Comparison of ENCODE assay signal across 9 cellular contexts in the genomic region with DNA sequence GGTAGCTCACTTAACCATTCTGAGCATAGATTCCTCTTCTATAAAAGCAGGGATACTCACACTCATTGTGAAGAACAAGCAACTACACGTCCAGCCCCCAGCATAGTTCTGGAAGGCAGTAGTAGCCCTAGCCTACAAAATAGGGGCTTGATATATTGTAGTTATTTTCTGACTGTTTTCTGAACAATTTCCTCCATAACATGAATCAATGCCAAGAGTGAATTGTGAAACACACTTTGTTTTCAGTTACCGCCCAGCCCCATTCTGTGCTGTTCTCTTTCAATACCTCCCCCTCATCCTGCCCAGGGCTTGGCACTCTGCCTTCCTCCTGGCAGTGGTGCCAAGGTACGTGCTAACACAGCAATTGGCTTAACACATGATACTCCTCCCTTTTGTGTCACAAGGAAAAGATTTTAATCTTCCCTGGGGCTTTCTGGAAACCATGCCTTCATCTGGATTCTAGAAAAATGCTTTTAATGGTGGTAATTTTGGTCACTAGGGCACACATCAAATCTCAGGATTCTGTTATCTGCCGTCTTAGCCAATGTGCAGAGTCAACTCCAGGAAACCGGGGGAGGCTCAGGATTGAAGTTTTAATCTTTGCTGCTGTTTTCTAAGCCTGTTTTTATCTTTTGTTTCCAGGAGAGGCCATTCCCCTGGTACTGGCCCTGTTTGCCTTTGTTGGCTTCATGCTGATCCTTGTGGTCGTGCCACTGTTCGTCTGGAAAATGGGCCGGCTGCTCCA. TPM values are rescaled to one million over a fixed set of nuclear protein-coding genes. Genes with fewer than 3 reads are reported as not detected.
A peak's percentile ranks its signal among the peaks of the same experiment; 100 is the strongest.
DNase-seq lines count a peak whose midpoint lies in the region; ATAC-seq, FAIRE-seq and TF ChIP-seq lines count a peak whose summit lies in the region.
"Had no signal": no experiment of that assay in that cellular context is flagged by ENCODE, and none has a peak within 500 bp of the region (broad histone marks: within the 10 kb centered on the region; RNA-seq: fewer than 3 reads in every experiment).

No MANE protein-coding gene starts in this region.

- H3K4me3 ChIP-seq in PC-3 (ENCODE audit: low read length) = no peak overlapping the region
- no peak overlapping the region for H3K4me3 ChIP-seq in psoas muscle

- H3K4me2 ChIP-seq in PC-3 (ENCODE audit: low read length) = 0 out of 2 replicates have a peak overlapping the region, but pooled peaks have one; percentile 6

- H3K9ac ChIP-seq in PC-3 (ENCODE audit: low read length) = no peak overlapping the region

- FAIRE-seq in GM12892 (lab: Jason Lieb, UNC) = no peak
- FAIRE-seq: frontal cortex had no signal

- CTCF ChIA-PET in PC-3 (lab: Charles Lee) = no interaction called here

- ATAC-seq in PC-3 = peak; percentile 22
- peak; percentile 69 to 97 (median 80) for ATAC-seq in psoas muscle
- ATAC-seq in HG03045 (IDR thresholded peaks at IDR 0.05; ENCODE audit: unreplicated experiment) = no peak
- no peak for ATAC-seq in GM19455 (IDR thresholded peaks at IDR 0.05; ENCODE audit: unreplicated experiment)

- no peaks in the 10 kb centered on the region for H3K9me3 ChIP-seq in PC-3 (ENCODE audit: low read length)
- H3K9me3 ChIP-seq in psoas muscle = no peaks in the 10 kb centered on the region

- intact Hi-C loops in PC-3 (cut with micrococcal nuclease) = no loop called here
- intact Hi-C loops in psoas muscle (cut with DNase I) = loop anchor here in 1 of 2 donors (10.0 kb wide), 1 partner anchor 130 kb away; the partner anchor contains the start of gene NCK1

- no TSS peak for BruUV-seq in PC-3 (replicated peaks; lab: Mats Ljungman, UMichigan)

- DNase-seq in GM04503 (ENCODE audit: low read depth) (peak; percentile 94), PC-3 (peak; percentile 79), fibroblast of gingiva (ENCODE audit: low read depth) (peak; percentile 98), psoas muscle (peak; percentile 81 to 90), GM12892 (ENCODE audit: insufficient read length) (no peak), HK-2 (ENCODE audit: unreplicated experiment) (no peak)

- no peaks in the 10 kb centered on the region for H3K9me2 ChIP-seq in PC-3 (replicated peaks; ENCODE audit: low read length)

- TF ChIP-seq POLR2A in GM12892 (IDR thresholded peaks at IDR 0.05; ENCODE audit: low read depth, low read length) = no peak

- H3K27me3 ChIP-seq in PC-3 (ENCODE audit: low read length) = no peaks in the 10 kb centered on the region
- H3K27me3 ChIP-seq in psoas muscle (ENCODE audit: insufficient read depth in 3 of 3, low read length in 2 of 3) = no peaks in the 10 kb centered on the region

- peak overlapping the region; percentile 38; the same call in 1 of the 2 replicates for H2AFZ ChIP-seq in PC-3 (ENCODE audit: low read length)

- H3K79me2 ChIP-seq in PC-3 (ENCODE audit: low read length) = no peaks in the 10 kb centered on the region

- no peaks in the 10 kb centered on the region for H3F3A ChIP-seq in PC-3 (ENCODE audit: low read length, unreplicated experiment)

- TF ChIP-seq CTCF in PC-3 (conservative IDR thresholded peaks at IDR 0.05; ENCODE audit: low read depth, low read length) (no peak), psoas muscle (IDR thresholded peaks at IDR 0.05) (no peak)

- H3K36me3 ChIP-seq in PC-3 (ENCODE audit: low read depth, low read length) = no peaks in the 10 kb centered on the region
- H3K36me3 ChIP-seq in psoas muscle (ENCODE audit: insufficient read depth in 1 of 2, low read depth in 1 of 2) = no peaks in the 10 kb centered on the region

- H3K4me1 ChIP-seq in PC-3 (ENCODE audit: insufficient read depth, low read length) (peaks cover 12% of the 10 kb centered on the region), psoas muscle (peaks cover 19% of the 10 kb centered on the region)

- H3K27ac ChIP-seq in PC-3 (ENCODE audit: low read length) = 0 out of 2 replicates have a peak overlapping the region, but pooled peaks have one; percentile 23
- peak overlapping the region; percentile 68 for H3K27ac ChIP-seq in psoas muscle

- WGBS in psoas muscle, 3 donors = 29 to 42% (median 30%) methylated on average over 8 of the region's 8 CpGs

- no peaks in the 10 kb centered on the region for H4K20me1 ChIP-seq in PC-3 (ENCODE audit: low read length)

- POLR2A ChIA-PET in PC-3 (lab: Charles Lee; ENCODE audit: unreplicated experiment) = no interaction called here

RNA-seq across cellular contexts. Expression of gene IL20RB, which starts 37.2 kb away (rescaled TPM):
- total RNA-seq in PC-3 (2014; rRNA removed) (0.73 and 1.2 TPM in 2 replicates), psoas muscle (under 1 TPM in 3 of 4 donors, not detected in 1; 0.56 to 0.71 (median 0.71) TPM)
- 1 to 10 TPM in 1 of 3 donors, under 1 TPM in 2; 0.46 to 1.6 (median 0.66) TPM for polyA plus RNA-seq in psoas muscle
- 0.95 TPM for polyA plus RNA-seq in GM12892 (2012; ENCODE audit: missing spikeins)

Comparison
In these comparisons a context has a peak if more than half of its experiments do, and no peak if none do; other contexts are left out.
1. DNase-seq: peak in GM04503 (single experiment), PC-3 (single experiment), fibroblast of gingiva (single experiment) and psoas muscle (2 of 2); none in GM12892 (single experiment) and HK-2 (single experiment).
2. ATAC-seq: peak in PC-3 (single experiment) and psoas muscle (4 of 4); none in HG03045 (single experiment) and GM19455 (single experiment).